ENCODE assay signal across 8 cellular contexts in genomic region chr2:237072067-237072931, GRCh38. TPM values are rescaled to one million over a fixed set of nuclear protein-coding genes. Genes with fewer than 3 reads are reported as not detected.
DNase-seq lines count a peak whose midpoint lies in the region; FAIRE-seq and TF ChIP-seq lines count a peak whose summit lies in the region.

No MANE protein-coding gene starts in this region.

- DNase-seq in SHP77 (lab: John Stamatoyannopoulos, UW), result peak; percentile 22 to 25
- no peak for DNase-seq in SHP77 treated with DMSO at 0.1 percent for 48 hours (lab: John Stamatoyannopoulos, UW)
- peak; percentile 5 to 51 for DNase-seq in NCI-H1930 (lab: John Stamatoyannopoulos, UW)
- DNase-seq in activated CD4-positive, alpha-beta memory T cell treated with anti-CD3 and anti-CD28 coated beads for 36 hours, result peak; percentile 81
- DNase-seq in effector memory CD4-positive, alpha-beta T cell, result peak; percentile 36 to 61 (median 48)
- DNase-seq in midbrain (lab: John Stamatoyannopoulos, UW), result peak; percentile 72
- DNase-seq in stimulated activated CD8-positive, alpha-beta memory T cell treated with anti-CD3 and anti-CD28 coated beads, Interleukin-4, amount 100 ng/mL, for 24 hours (ENCODE audit: low read depth), result peak; percentile 51
- DNase-seq in GM12891 (ENCODE audit: insufficient read length, low spot score), result no peak

- no peak overlapping the region for H3K4me3 ChIP-seq in effector memory CD4-positive, alpha-beta T cell (ENCODE audit: insufficient read depth, low read depth, low read length, poor library complexity, severe bottlenecking)

- intact Hi-C loops in activated CD4-positive, alpha-beta memory T cell treated with anti-CD3 and anti-CD28 coated beads for 36 hours (cut with micrococcal nuclease), result loop anchor here (1.0 kb wide), 2 partner anchors 559 to 719 kb away; no protein-coding TSS in a partner anchor

- H3K27ac Mint-ChIP-seq in activated CD4-positive, alpha-beta memory T cell treated with anti-CD3 and anti-CD28 coated beads for 36 hours, result no peak overlapping the region

- H3K9me3 Mint-ChIP-seq in activated CD4-positive, alpha-beta memory T cell treated with anti-CD3 and anti-CD28 coated beads for 36 hours, result no peaks in the 10 kb centered on the region

- H3K36me3 Mint-ChIP-seq in activated CD4-positive, alpha-beta memory T cell treated with anti-CD3 and anti-CD28 coated beads for 36 hours, result no peaks in the 10 kb centered on the region

- no peaks in the 10 kb centered on the region for H3K27me3 ChIP-seq in effector memory CD4-positive, alpha-beta T cell (replicated peaks; ENCODE audit: control insufficient read depth, insufficient read depth, low read length, poor library complexity, severe bottlenecking)

- CTCF ChIA-PET in activated CD4-positive, alpha-beta memory T cell treated with anti-CD3 and anti-CD28 coated beads for 36 hours (lab: Charles Lee), result interaction anchor here (1.0 to 1.5 kb wide), 2 partner anchors 560 to 718 kb away, joined by 4 to 9 read pairs; no protein-coding TSS in a partner anchor

- no peaks in the 10 kb centered on the region for H3K4me1 Mint-ChIP-seq in activated CD4-positive, alpha-beta memory T cell treated with anti-CD3 and anti-CD28 coated beads for 36 hours (ENCODE audit: low read depth)

- no peak overlapping the region for H3K27ac ChIP-seq in effector memory CD4-positive, alpha-beta T cell (ENCODE audit: insufficient read depth, low read length, poor library complexity, severe bottlenecking)

- H3K4me3 Mint-ChIP-seq in activated CD4-positive, alpha-beta memory T cell treated with anti-CD3 and anti-CD28 coated beads for 36 hours, result no peak overlapping the region

- no peak for FAIRE-seq in GM12891 (lab: Jason Lieb, UNC)

- H3K36me3 ChIP-seq in effector memory CD4-positive, alpha-beta T cell (ENCODE audit: control insufficient read depth, insufficient read depth, low read length), result no peaks in the 10 kb centered on the region

- no peaks in the 10 kb centered on the region for H3K27me3 Mint-ChIP-seq in activated CD4-positive, alpha-beta memory T cell treated with anti-CD3 and anti-CD28 coated beads for 36 hours

- no peak for TF ChIP-seq POLR2A in GM12891 (IDR thresholded peaks at IDR 0.05; ENCODE audit: low read depth, low read length)

- POLR2A ChIA-PET in activated CD4-positive, alpha-beta memory T cell treated with anti-CD3 and anti-CD28 coated beads for 36 hours (lab: Charles Lee), result no interaction called here

- H3K4me1 ChIP-seq in effector memory CD4-positive, alpha-beta T cell (ENCODE audit: control insufficient read depth, insufficient read depth, low read length, poor library complexity, severe bottlenecking), result no peaks in the 10 kb centered on the region

- H3K9me3 ChIP-seq in effector memory CD4-positive, alpha-beta T cell (ENCODE audit: control insufficient read depth, low read length), result no peaks in the 10 kb centered on the region

TF ChIP-seq in GM12891, 5 proteins besides CTCF, POLR2A, EP300 and RAD21:
- TF ChIP-seq POLR2AphosphoS5 (IDR thresholded peaks at IDR 0.05; ENCODE audit: low read depth, low read length) (no peak), PAX5 (IDR thresholded peaks at IDR 0.05; ENCODE audit: insufficient read depth, low read length, severe bottlenecking) (no peak), SPI1 (IDR thresholded peaks at IDR 0.05; ENCODE audit: low read depth, low read length) (no peak), TAF1 (IDR thresholded peaks at IDR 0.05; ENCODE audit: low read depth, low read length) (no peak), POU2F2 (IDR thresholded peaks at IDR 0.05; ENCODE audit: low read depth, low read length) (no peak)

RNA-seq across cellular contexts. Expression of gene COPS8, which starts 13.4 kb away (rescaled TPM):
- total RNA-seq in activated CD4-positive, alpha-beta memory T cell treated with anti-CD3 and anti-CD28 coated beads for 36 hours, result 10 to 100 TPM; 61.1 to 66.8 TPM
- polyA plus RNA-seq in GM12891 (2012; ENCODE audit: low read depth, missing spikeins), result 37.0 TPM

Comparison
In these comparisons a context has a peak if more than half of its experiments do, and no peak if none do; other contexts are left out.
1. DNase-seq: peak in SHP77 (2 of 2), NCI-H1930 (2 of 2), activated CD4-positive, alpha-beta memory T cell treated with anti-CD3 and anti-CD28 coated beads for 36 hours (single experiment), effector memory CD4-positive, alpha-beta T cell (3 of 3), midbrain (single experiment) and stimulated activated CD8-positive, alpha-beta memory T cell treated with anti-CD3 and anti-CD28 coated beads, Interleukin-4, amount 100 ng/mL, for 24 hours (single experiment); none in SHP77 treated with DMSO at 0.1 percent for 48 hours (single experiment) and GM12891 (single experiment).